ENCODE assay signal across 9 cellular contexts in the genomic region with DNA sequence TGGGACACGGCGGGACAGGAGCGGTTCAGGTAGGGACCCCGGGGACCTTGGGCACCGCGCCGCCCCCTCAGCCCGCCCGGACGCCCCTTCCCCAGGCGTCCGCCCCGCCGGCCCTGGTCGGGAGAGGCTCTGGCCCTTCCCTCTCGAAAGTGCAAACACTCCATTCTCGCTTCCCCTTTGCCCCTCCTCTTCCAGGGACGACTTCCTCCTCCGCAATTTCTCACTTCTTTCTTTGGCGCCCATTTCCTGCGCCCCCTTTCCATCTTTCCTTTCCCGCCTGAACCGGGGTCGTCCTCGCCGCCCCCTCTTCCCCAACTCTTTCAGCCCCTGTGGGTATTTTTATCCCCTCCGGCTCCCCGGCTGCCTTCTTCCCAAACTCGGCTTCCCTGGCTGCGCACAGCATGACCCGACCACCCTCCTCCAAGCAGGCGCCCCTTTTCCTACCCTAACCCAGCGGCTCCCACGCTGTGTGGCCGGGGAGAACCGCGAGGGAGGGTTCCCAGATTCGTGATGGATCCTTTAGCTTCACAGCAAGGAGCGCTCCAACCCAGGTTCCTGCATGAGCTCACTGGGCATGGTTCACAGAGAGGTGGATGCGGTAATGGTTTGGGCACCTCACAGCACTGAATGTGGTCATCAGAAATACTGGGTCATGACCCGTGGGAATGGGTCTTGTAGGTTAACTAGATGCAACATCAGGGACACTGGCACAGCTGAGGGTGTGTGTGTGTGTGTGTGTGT.
A peak's percentile ranks its signal among the peaks of the same experiment; 100 is the strongest.
DNase-seq lines count a peak whose midpoint lies in the region; ATAC-seq lines count a peak whose summit lies in the region.
"Had no signal": no experiment of that assay in that cellular context is flagged by ENCODE, and none has a peak within 500 bp of the region (broad histone marks: within the 10 kb centered on the region; RNA-seq: fewer than 3 reads in every experiment).

No MANE protein-coding gene starts in this region.

- no peaks in the 10 kb centered on the region for H3K36me3 Mint-ChIP-seq in T-helper 1 cell treated with Interleukin-12 subunit alpha and Interleukin-12 subunit beta and Interleukin-4 antibody, amounts not matched to agents 30 μg/mL and 1 μg/mL, for 36 hours (ENCODE audit: low read depth)
- H3K36me3 Mint-ChIP-seq in activated naive CD8-positive, alpha-beta T cell treated with anti-CD3 and anti-CD28 coated beads, Interleukin-2, amount 50 U/mL, for 24 hours (ENCODE audit: low read depth) = peaks cover 5% of the 10 kb centered on the region

- peak overlapping the region; percentile 79 for H3K9ac ChIP-seq in iPS-18a (ENCODE audit: low read length)

- DNase-seq in T-helper 1 cell (no peak), NCI-H2196 treated with DMSO at 0.1 percent for 48 hours (lab: John Stamatoyannopoulos, UW; ENCODE audit: unreplicated experiment) (peak; percentile 49)
- DNase-seq in activated naive CD8-positive, alpha-beta T cell treated with anti-CD3 and anti-CD28 coated beads, Interleukin-2, amount 50 U/mL, for 24 hours = peak; percentile 5
- DNase-seq: DND-41 had no signal

- H3K4me3 Mint-ChIP-seq in T-helper 1 cell treated with Interleukin-12 subunit alpha and Interleukin-12 subunit beta and Interleukin-4 antibody, amounts not matched to agents 30 μg/mL and 1 μg/mL, for 36 hours = peak overlapping the region; percentile 66
- peak overlapping the region; percentile 65 for H3K4me3 Mint-ChIP-seq in activated naive CD8-positive, alpha-beta T cell treated with anti-CD3 and anti-CD28 coated beads, Interleukin-2, amount 50 U/mL, for 24 hours

- no peaks in the 10 kb centered on the region for H3K27me3 ChIP-seq in iPS-18a (ENCODE audit: control insufficient read depth, insufficient read depth, low read length)

- no peak overlapping the region for H3K27ac Mint-ChIP-seq in T-helper 1 cell treated with Interleukin-12 subunit alpha and Interleukin-12 subunit beta and Interleukin-4 antibody, amounts not matched to agents 30 μg/mL and 1 μg/mL, for 36 hours
- no peak overlapping the region for H3K27ac Mint-ChIP-seq in activated naive CD8-positive, alpha-beta T cell treated with anti-CD3 and anti-CD28 coated beads, Interleukin-2, amount 50 U/mL, for 24 hours

- H3K36me3 ChIP-seq in iPS-18a (ENCODE audit: control insufficient read depth, low read depth, low read length) = no peaks in the 10 kb centered on the region

- H3K27ac ChIP-seq in iPS-18a (ENCODE audit: low read length) (peak overlapping the region; percentile 35), skin epidermis (peak overlapping the region in 14 of 21 experiments; percentile 3 to 80 (median 58))

- H3K4me1 Mint-ChIP-seq in T-helper 1 cell treated with Interleukin-12 subunit alpha and Interleukin-12 subunit beta and Interleukin-4 antibody, amounts not matched to agents 30 μg/mL and 1 μg/mL, for 36 hours (ENCODE audit: low read depth) = peaks cover 7% of the 10 kb centered on the region
- H3K4me1 Mint-ChIP-seq in activated naive CD8-positive, alpha-beta T cell treated with anti-CD3 and anti-CD28 coated beads, Interleukin-2, amount 50 U/mL, for 24 hours = peaks cover 9% of the 10 kb centered on the region

- H3K27me3 Mint-ChIP-seq in T-helper 1 cell treated with Interleukin-12 subunit alpha and Interleukin-12 subunit beta and Interleukin-4 antibody, amounts not matched to agents 30 μg/mL and 1 μg/mL, for 36 hours (ENCODE audit: low read depth) = peaks cover 40% of the 10 kb centered on the region
- H3K27me3 Mint-ChIP-seq in activated naive CD8-positive, alpha-beta T cell treated with anti-CD3 and anti-CD28 coated beads, Interleukin-2, amount 50 U/mL, for 24 hours = peaks cover 39% of the 10 kb centered on the region

- H3K4me3 ChIP-seq in iPS-18a (ENCODE audit: low read length) = peak overlapping the region; percentile 91
- H3K4me3 ChIP-seq in skin epidermis = peak overlapping the region; percentile 19 to 50 (median 35)

- no peaks in the 10 kb centered on the region for H3K9me3 Mint-ChIP-seq in T-helper 1 cell treated with Interleukin-12 subunit alpha and Interleukin-12 subunit beta and Interleukin-4 antibody, amounts not matched to agents 30 μg/mL and 1 μg/mL, for 36 hours
- H3K9me3 Mint-ChIP-seq in activated naive CD8-positive, alpha-beta T cell treated with anti-CD3 and anti-CD28 coated beads, Interleukin-2, amount 50 U/mL, for 24 hours = peaks cover 3% of the 10 kb centered on the region

- ATAC-seq in HG02610 (IDR thresholded peaks at IDR 0.05; ENCODE audit: unreplicated experiment) (peak; percentile 14), GM18519 (IDR thresholded peaks at IDR 0.05; ENCODE audit: low FRiP score, unreplicated experiment) (no peak)
- peak; percentile 42 for ATAC-seq in activated naive CD8-positive, alpha-beta T cell treated with anti-CD3 and anti-CD28 coated beads, Interleukin-2, amount 50 U/mL, for 24 hours

- no peaks in the 10 kb centered on the region for H3K9me3 ChIP-seq in iPS-18a (ENCODE audit: control insufficient read depth, low read depth, low read length)

- H3K4me1 ChIP-seq in iPS-18a (ENCODE audit: control insufficient read depth, low read depth, low read length) = peaks cover 3% of the 10 kb centered on the region

Comparison
In these comparisons a context has a peak if more than half of its experiments do, and no peak if none do; other contexts are left out.
1. DNase-seq: peak in NCI-H2196 treated with DMSO at 0.1 percent for 48 hours (single experiment) and activated naive CD8-positive, alpha-beta T cell treated with anti-CD3 and anti-CD28 coated beads, Interleukin-2, amount 50 U/mL, for 24 hours (single experiment); none in T-helper 1 cell (0 of 5).